ENCODE assay signal across 12 cellular contexts in the genomic region with DNA sequence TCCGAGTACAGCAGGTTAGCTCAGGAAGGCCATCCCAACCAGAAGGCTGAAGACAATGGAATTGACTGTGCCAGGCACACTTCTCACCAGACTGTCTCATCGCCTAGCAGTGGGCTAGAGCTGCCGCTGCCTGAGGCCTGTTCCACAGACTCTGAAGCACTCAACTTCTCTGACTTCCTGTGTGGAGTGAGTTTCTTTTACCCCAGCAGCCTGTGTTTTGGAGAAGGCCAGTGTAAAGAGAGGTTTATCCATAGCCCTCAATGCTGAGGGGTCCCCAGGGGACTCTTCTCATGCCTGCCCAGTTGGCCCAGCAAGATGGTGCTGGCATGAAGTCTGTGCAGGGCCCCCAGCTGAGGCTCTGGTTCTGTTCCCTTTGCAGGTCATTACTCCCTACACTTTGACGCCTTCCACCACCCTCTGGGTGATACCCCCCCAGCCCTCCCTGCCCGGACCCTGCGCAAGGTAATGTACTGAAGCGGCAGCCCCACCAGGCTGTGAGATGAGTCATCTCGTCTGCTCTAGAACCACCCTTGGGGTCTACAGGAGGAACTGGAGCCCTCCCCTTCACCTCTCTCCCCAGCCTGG.
"Had no signal": no experiment of that assay in that cellular context is flagged by ENCODE, and none has a peak within 500 bp of the region (broad histone marks: within the 10 kb centered on the region; RNA-seq: fewer than 3 reads in every experiment).

No MANE protein-coding gene starts in this region.

- DNase-seq: activated CD4-positive, alpha-beta T cell treated with anti-CD3 and anti-CD28 coated beads for 1 hour; activated naive CD4-positive, alpha-beta T cell treated with Interleukin-2 at 50 U/mL for 16 hours; cerebellar nuclear complex; cortex of kidney; effector CD4-positive, alpha-beta T cell; stimulated activated naive B cell treated with anti-CD40 and anti-IgM and Interleukin-4, amounts not matched to agents 10 μg/mL and 1 μg/mL and 100 μg/mL, for 72 hours; thyroid gland; WERI-Rb-1 had no signal

- H3K9me3 ChIP-seq: ascending aorta, left lung, thyroid gland had no signal

- ATAC-seq: left lung; stimulated activated naive B cell treated with anti-CD40 and anti-IgM and Interleukin-4, amounts not matched to agents 10 μg/mL and 1 μg/mL and 100 μg/mL, for 72 hours had no signal

- H3K36me3 ChIP-seq: ascending aorta, left lung had no signal

- H3K27ac ChIP-seq: ascending aorta, left lung, thyroid gland, WERI-Rb-1 had no signal

- H3K4me3 ChIP-seq: ascending aorta, left lung, thyroid gland had no signal

- H3K27me3 ChIP-seq: ascending aorta, left lung, thyroid gland had no signal

- H3K27me3 Mint-ChIP-seq: progenitor cell of endocrine pancreas had no signal

- H3K4me3 Mint-ChIP-seq: stimulated activated naive B cell treated with anti-CD40 and anti-IgM and Interleukin-4, amounts not matched to agents 10 μg/mL and 1 μg/mL and 100 μg/mL, for 72 hours had no signal

- H3K9me3 Mint-ChIP-seq: activated T-helper 2 cell treated with anti-CD3 and anti-CD28 coated beads, Interferon-gamma antibody, Interleukin-2, Interleukin-4, amounts not matched to agents 10 μg/mL and 5 μg/mL and 100 μg/mL, durations not matched to agents 14 hours and 24 hours and 36 hours; stimulated activated naive B cell treated with anti-CD40 and anti-IgM and Interleukin-4, amounts not matched to agents 10 μg/mL and 1 μg/mL and 100 μg/mL, for 72 hours had no signal

- H3K27ac Mint-ChIP-seq: activated T-helper 2 cell treated with anti-CD3 and anti-CD28 coated beads, Interferon-gamma antibody, Interleukin-2, Interleukin-4, amounts not matched to agents 10 μg/mL and 5 μg/mL and 100 μg/mL, durations not matched to agents 14 hours and 24 hours and 36 hours; progenitor cell of endocrine pancreas; stimulated activated naive B cell treated with anti-CD40 and anti-IgM and Interleukin-4, amounts not matched to agents 10 μg/mL and 1 μg/mL and 100 μg/mL, for 72 hours had no signal
